ENCODE assay signal across 1 cellular context in genomic region chr16:50400967-50401348, GRCh38.
A peak's percentile ranks its signal among the peaks of the same experiment; 100 is the strongest.
TF ChIP-seq lines count a peak whose summit lies in the region.

No MANE protein-coding gene starts in this region.

TF ChIP-seq in K562, 482 proteins besides CTCF, POLR2A, EP300 and RAD21 (continued from another document):
- TF ChIP-seq TSHZ1 (CRISPR knock-in tag; IDR thresholded peaks at IDR 0.05): no peak
- TF ChIP-seq ZC3H11A (IDR thresholded peaks at IDR 0.05; ENCODE audit: low read depth, low read length): no peak
- no peak for TF ChIP-seq PBX2 (CRISPR knock-in tag; IDR thresholded peaks at IDR 0.05; ENCODE audit: low read depth)
- TF ChIP-seq PBX2 (tag; conservative IDR thresholded peaks at IDR 0.05; ENCODE audit: low read depth): peak; percentile 60
- no peak for TF ChIP-seq RBM14 (IDR thresholded peaks at IDR 0.05; ENCODE audit: borderline replicate concordance, insufficient read depth, low read depth, low read length)
- no peak for TF ChIP-seq BMI1 (IDR thresholded peaks at IDR 0.05; ENCODE audit: low read length)
- no peak for TF ChIP-seq POLR2G (IDR thresholded peaks at IDR 0.05; ENCODE audit: low read depth, low read length)
- TF ChIP-seq STAT5B (CRISPR knock-in tag; IDR thresholded peaks at IDR 0.05): no peak
- no peak for TF ChIP-seq POLR3G (IDR thresholded peaks at IDR 0.05; ENCODE audit: extremely low read depth, insufficient read length, insufficient replicate concordance)
- no peak for TF ChIP-seq CBFA2T2 (conservative IDR thresholded peaks at IDR 0.05)
- no peak for TF ChIP-seq ZNF668 (CRISPR knock-in tag; IDR thresholded peaks at IDR 0.05)
- peak; percentile 31; the same call in 1 of the 2 replicates for TF ChIP-seq FOSL1 (tag; conservative IDR thresholded peaks at IDR 0.05)
- TF ChIP-seq TRIM28 (IDR thresholded peaks at IDR 0.05): no peak
- no peak for TF ChIP-seq HDAC6 (IDR thresholded peaks at IDR 0.05; ENCODE audit: low read depth, low read length)
- no peak for TF ChIP-seq ZBTB1 (CRISPR knock-in tag; IDR thresholded peaks at IDR 0.05; ENCODE audit: borderline replicate concordance, low read depth)
- TF ChIP-seq ATF3 (IDR thresholded peaks at IDR 0.05): peak; percentile 43; the same call in 1 of the 2 replicates
- no peak for TF ChIP-seq ATF3 (CRISPR knock-in tag; conservative IDR thresholded peaks at IDR 0.05)
- peak; percentile 46; the same call in 1 of the 2 replicates for TF ChIP-seq JUND (IDR thresholded peaks at IDR 0.05; ENCODE audit: borderline replicate concordance, low read depth, low read length)
- no peak; the same call in 1 of the 3 replicates for TF ChIP-seq JUND (tag; IDR thresholded peaks at IDR 0.05; ENCODE audit: borderline replicate concordance, low read depth, low read length)
- no peak for TF ChIP-seq ZNF408 (CRISPR knock-in tag; IDR thresholded peaks at IDR 0.05; ENCODE audit: low read depth)
- no peak for TF ChIP-seq DPF2 (IDR thresholded peaks at IDR 0.05)
- TF ChIP-seq ZMIZ1 (IDR thresholded peaks at IDR 0.05; ENCODE audit: low read depth in 2 of 2, low read length in 2 of 2): no peak
- no peak for TF ChIP-seq NFE2 (IDR thresholded peaks at IDR 0.05; ENCODE audit: low read depth)
- no peak for TF ChIP-seq ZNF785 (CRISPR knock-in tag; IDR thresholded peaks at IDR 0.05)
- TF ChIP-seq BRD9 (IDR thresholded peaks at IDR 0.05; ENCODE audit: low read depth, partially characterized antibody): no peak
- TF ChIP-seq ARHGAP35 (IDR thresholded peaks at IDR 0.05; ENCODE audit: partially characterized antibody): no peak
- no peak for TF ChIP-seq PPARD (CRISPR knock-in tag; IDR thresholded peaks at IDR 0.05)
- no peak for TF ChIP-seq CCAR2 (IDR thresholded peaks at IDR 0.05; ENCODE audit: low read depth, low read length)
- TF ChIP-seq HMG20B (CRISPR knock-in tag; IDR thresholded peaks at IDR 0.05): no peak
- TF ChIP-seq ZNF639 (CRISPR knock-in tag; conservative IDR thresholded peaks at IDR 0.05 in 1 of 2, IDR thresholded peaks at IDR 0.05 in 1 of 2): no peak
- TF ChIP-seq PHTF2 (CRISPR knock-in tag; IDR thresholded peaks at IDR 0.05): no peak
- TF ChIP-seq KLF6 (CRISPR knock-in tag; IDR thresholded peaks at IDR 0.05; ENCODE audit: borderline replicate concordance): no peak
- TF ChIP-seq ZNF75A (CRISPR knock-in tag; IDR thresholded peaks at IDR 0.05): no peak
- no peak for TF ChIP-seq ZHX1 (conservative IDR thresholded peaks at IDR 0.05; ENCODE audit: low read length)
- no peak for TF ChIP-seq HMG20A (CRISPR knock-in tag; conservative IDR thresholded peaks at IDR 0.05)
- TF ChIP-seq ZNF699 (CRISPR knock-in tag; IDR thresholded peaks at IDR 0.05; ENCODE audit: insufficient replicate concordance): no peak
- TF ChIP-seq MEIS2 (IDR thresholded peaks at IDR 0.05; ENCODE audit: partially characterized antibody): peak; percentile 84
- no peak for TF ChIP-seq ZNF133 (CRISPR knock-in tag; IDR thresholded peaks at IDR 0.05)
- TF ChIP-seq ZNF146 (CRISPR knock-in tag; IDR thresholded peaks at IDR 0.05; ENCODE audit: unreplicated experiment): no peak
- no peak for TF ChIP-seq ZZZ3 (IDR thresholded peaks at IDR 0.05)
- TF ChIP-seq ATF7 (IDR thresholded peaks at IDR 0.05): no peak
- no peak for TF ChIP-seq ZNF274 (IDR thresholded peaks at IDR 0.05; ENCODE audit: borderline replicate concordance, low read depth, low read length)
- TF ChIP-seq BHLHE40 (IDR thresholded peaks at IDR 0.05; ENCODE audit: low read length): no peak
